Comparison of ENCODE assay signal across 8 cellular contexts in the genomic region with DNA sequence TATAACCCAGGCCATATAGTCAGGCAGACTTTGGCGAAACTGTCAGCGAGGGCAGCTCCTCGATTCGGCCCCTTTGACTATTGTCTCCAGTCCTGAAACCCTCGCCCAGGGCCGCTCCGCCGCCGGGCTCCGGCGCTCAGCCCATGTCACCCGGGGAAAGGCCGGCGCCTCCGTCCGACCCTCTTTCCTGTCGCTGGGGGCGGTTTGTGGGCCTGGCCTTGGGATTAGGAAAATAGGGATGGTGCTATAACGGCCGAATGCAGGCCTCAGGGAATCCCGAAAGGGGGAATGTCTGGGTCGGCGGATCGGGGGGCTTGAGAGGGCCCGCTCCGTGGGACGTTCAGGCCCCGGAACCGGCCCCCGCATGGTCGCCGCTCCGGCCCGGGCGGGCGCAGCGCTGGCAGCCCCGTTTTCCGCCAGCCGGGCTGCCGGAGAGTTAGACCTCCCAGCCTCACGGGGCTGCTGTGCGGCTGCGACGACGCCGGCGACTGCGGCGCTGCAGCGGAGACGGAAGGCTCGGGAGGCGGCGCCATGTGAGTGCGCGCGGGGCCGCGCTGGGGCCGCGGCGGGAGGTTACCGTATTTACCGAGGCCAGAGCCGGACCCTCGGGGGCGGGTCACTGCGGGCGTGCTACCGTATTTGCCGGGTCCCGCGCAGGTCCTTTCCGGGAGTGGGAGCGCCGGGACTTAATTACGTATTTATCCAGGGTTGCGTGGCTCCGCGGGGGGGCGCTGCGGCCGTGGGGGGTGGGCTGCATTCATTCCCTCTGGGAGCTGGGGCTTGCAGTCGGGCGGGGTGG. TPM values are rescaled to one million over a fixed set of nuclear protein-coding genes. Genes with fewer than 3 reads are reported as not detected.
A peak's percentile ranks its signal among the peaks of the same experiment; 100 is the strongest.
DNase-seq lines count a peak whose midpoint lies in the region; ATAC-seq, FAIRE-seq and TF ChIP-seq lines count a peak whose summit lies in the region.

No MANE protein-coding gene starts in this region.

- H4K20me1 ChIP-seq in neural cell (ENCODE audit: insufficient read depth) = no peaks in the 10 kb centered on the region

- H3K36me3 ChIP-seq in neural cell (ENCODE audit: insufficient read depth, low read length) = no peaks in the 10 kb centered on the region

- peak overlapping the region; percentile 69 for H2AFZ ChIP-seq in neural cell (ENCODE audit: low read depth, low read length)

- H3F3A ChIP-seq in neural cell (ENCODE audit: insufficient read depth, low read length, poor library complexity, severe bottlenecking) = no peaks in the 10 kb centered on the region

- no peak for FAIRE-seq in RCC 7860 (lab: Jason Lieb, UNC)

- no peaks in the 10 kb centered on the region for H3K9me2 ChIP-seq in neural cell (ENCODE audit: insufficient read depth, low read length)

- ATAC-seq in GM21447 (IDR thresholded peaks at IDR 0.05; ENCODE audit: unreplicated experiment) = peak; percentile 35
- ATAC-seq in stimulated activated naive CD8-positive, alpha-beta T cell treated with anti-CD3 and anti-CD28 coated beads, Interleukin-15, Interleukin-2, amounts not matched to agents 100 U/mL and 50 U/mL, for 24 hours = peak; percentile 70

- peak overlapping the region; percentile 84 for H3K9ac ChIP-seq in neural cell (ENCODE audit: low read length)

- H3K4me3 ChIP-seq in neural cell (ENCODE audit: low read length) = peak overlapping the region; percentile 76

- no peaks in the 10 kb centered on the region for H3K9me3 ChIP-seq in neural cell (ENCODE audit: low read length)

- H3K27ac ChIP-seq in neural cell (ENCODE audit: low read length) = peak overlapping the region; percentile 65

- DNase-seq in DMS53 (lab: John Stamatoyannopoulos, UW) (peak; percentile 98), HuH-7 (ENCODE audit: low spot score) (peak; percentile 95), RCC 7860 (ENCODE audit: low spot score) (peak; percentile 70), fibroblast of the conjunctiva (ENCODE audit: low read depth) (peak; percentile 59)
- peak; percentile 91 for DNase-seq in activated effector memory CD4-positive, alpha-beta T cell treated with anti-CD3 and anti-CD28 coated beads, Interleukin-2, amount 50 U/mL, for 16 hours
- peak; percentile 85 for DNase-seq in stimulated activated naive CD8-positive, alpha-beta T cell treated with anti-CD3 and anti-CD28 coated beads, Interleukin-15, Interleukin-2, amounts not matched to agents 100 U/mL and 50 U/mL, for 24 hours

- peak overlapping the region; percentile 65 for H3K4me2 ChIP-seq in neural cell (ENCODE audit: low read length)

- no peak for TF ChIP-seq RAD21 in neural cell (conservative IDR thresholded peaks at IDR 0.05)

- no peaks in the 10 kb centered on the region for H3K79me2 ChIP-seq in neural cell (replicated peaks; ENCODE audit: insufficient read depth, low read length)

- TF ChIP-seq EP300 in neural cell (conservative IDR thresholded peaks at IDR 0.05; ENCODE audit: poor library complexity, severe bottlenecking) = peak; percentile 66

- TF ChIP-seq CTCF in neural cell (IDR thresholded peaks at IDR 0.05; ENCODE audit: poor library complexity, severe bottlenecking) = peak; percentile 72

- H3K27me3 ChIP-seq in neural cell (ENCODE audit: insufficient read depth, low read depth, low read length) = no peaks in the 10 kb centered on the region

TF ChIP-seq in neural cell, 6 proteins besides CTCF, POLR2A, EP300 and RAD21:
- peak; percentile 62 for TF ChIP-seq POLR2AphosphoS5 (IDR thresholded peaks at IDR 0.05)
- TF ChIP-seq, protein P1, sequence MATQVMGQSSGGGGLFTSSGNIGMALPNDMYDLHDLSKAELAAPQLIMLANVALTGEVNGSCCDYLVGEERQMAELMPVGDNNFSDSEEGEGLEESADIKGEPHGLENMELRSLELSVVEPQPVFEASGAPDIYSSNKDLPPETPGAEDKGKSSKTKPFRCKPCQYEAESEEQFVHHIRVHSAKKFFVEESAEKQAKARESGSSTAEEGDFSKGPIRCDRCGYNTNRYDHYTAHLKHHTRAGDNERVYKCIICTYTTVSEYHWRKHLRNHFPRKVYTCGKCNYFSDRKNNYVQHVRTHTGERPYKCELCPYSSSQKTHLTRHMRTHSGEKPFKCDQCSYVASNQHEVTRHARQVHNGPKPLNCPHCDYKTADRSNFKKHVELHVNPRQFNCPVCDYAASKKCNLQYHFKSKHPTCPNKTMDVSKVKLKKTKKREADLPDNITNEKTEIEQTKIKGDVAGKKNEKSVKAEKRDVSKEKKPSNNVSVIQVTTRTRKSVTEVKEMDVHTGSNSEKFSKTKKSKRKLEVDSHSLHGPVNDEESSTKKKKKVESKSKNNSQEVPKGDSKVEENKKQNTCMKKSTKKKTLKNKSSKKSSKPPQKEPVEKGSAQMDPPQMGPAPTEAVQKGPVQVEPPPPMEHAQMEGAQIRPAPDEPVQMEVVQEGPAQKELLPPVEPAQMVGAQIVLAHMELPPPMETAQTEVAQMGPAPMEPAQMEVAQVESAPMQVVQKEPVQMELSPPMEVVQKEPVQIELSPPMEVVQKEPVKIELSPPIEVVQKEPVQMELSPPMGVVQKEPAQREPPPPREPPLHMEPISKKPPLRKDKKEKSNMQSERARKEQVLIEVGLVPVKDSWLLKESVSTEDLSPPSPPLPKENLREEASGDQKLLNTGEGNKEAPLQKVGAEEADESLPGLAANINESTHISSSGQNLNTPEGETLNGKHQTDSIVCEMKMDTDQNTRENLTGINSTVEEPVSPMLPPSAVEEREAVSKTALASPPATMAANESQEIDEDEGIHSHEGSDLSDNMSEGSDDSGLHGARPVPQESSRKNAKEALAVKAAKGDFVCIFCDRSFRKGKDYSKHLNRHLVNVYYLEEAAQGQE (IDR thresholded peaks at IDR 0.05; ENCODE audit: borderline replicate concordance) = peak; percentile 80
- peak; percentile 77 for TF ChIP-seq MXI1 (conservative IDR thresholded peaks at IDR 0.05; ENCODE audit: poor library complexity, severe bottlenecking)
- TF ChIP-seq TAF1 (IDR thresholded peaks at IDR 0.05; ENCODE audit: low read depth) = peak; percentile 61
- peak; percentile 52 for TF ChIP-seq SMC3 (conservative IDR thresholded peaks at IDR 0.05; ENCODE audit: poor library complexity)
- TF ChIP-seq EZH2 (IDR thresholded peaks at IDR 0.05; ENCODE audit: borderline replicate concordance, insufficient read depth, low read length, poor library complexity, severe bottlenecking) = no peak

RNA-seq across cellular contexts. Expression of a gene that starts 25.9 kb away (rescaled TPM):
- 16.8 and 24.9 TPM in 2 replicates for polyA plus RNA-seq in neural cell
- polyA minus RNA-seq in neural cell = 22.9 and 28.5 TPM in 2 replicates

RNA-seq across cellular contexts. Expression of a gene that starts 36.4 kb away (rescaled TPM):
- polyA plus RNA-seq in neural cell = 95.5 and 127 TPM in 2 replicates
- 69.5 and 85.0 TPM in 2 replicates for polyA minus RNA-seq in neural cell

RNA-seq across cellular contexts. Expression of a gene that starts 45.4 kb away (rescaled TPM):
- polyA plus RNA-seq in neural cell = not detected in 2 replicates
- polyA minus RNA-seq in neural cell = not detected in 2 replicates

Comparison
In these comparisons a context has a peak if more than half of its experiments do, and no peak if none do; other contexts are left out.
1. Peak in every context shown above with its lines: DNase-seq, ATAC-seq, H3K4me3 ChIP-seq and H3K27ac ChIP-seq.